1 cellular context compared by ENCODE assay signal in the genomic region with DNA sequence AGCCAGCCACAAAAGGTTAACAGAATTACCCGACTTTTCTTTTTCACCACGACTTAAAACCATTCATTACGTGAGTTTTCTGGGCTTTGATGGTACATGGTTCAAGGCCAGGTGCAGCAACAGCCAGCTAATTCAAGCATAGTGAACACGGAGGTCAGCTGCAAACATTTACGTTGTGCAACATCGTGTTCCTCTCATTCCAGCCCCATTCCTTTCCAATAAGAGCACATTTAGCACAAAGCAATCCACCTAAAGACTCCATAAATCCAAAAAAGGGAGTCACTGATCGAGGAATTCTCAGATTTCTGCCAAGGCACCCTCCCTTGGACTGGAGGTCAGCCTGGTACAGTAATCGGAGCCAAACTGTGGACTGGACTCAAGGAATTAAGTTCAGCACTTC.
TF ChIP-seq lines count a peak whose summit lies in the region.

No MANE protein-coding gene starts in this region.

TF ChIP-seq in HepG2, 621 proteins besides CTCF, POLR2A, EP300 and RAD21 (continued from another document):
- TF ChIP-seq ZHX2 (IDR thresholded peaks at IDR 0.05; ENCODE audit: low read depth) (peak; percentile 61; the same call in 1 of the 2 replicates), ZHX2 (CRISPR knock-in tag; IDR thresholded peaks at IDR 0.05; ENCODE audit: borderline replicate concordance) (no peak), ZNF747 (CRISPR knock-in tag; IDR thresholded peaks at IDR 0.05; ENCODE audit: borderline replicate concordance) (0 out of 2 replicates have a peak, but pooled peaks have one; percentile 58), KAT2B (IDR thresholded peaks at IDR 0.05; ENCODE audit: borderline replicate concordance, low read depth, low read length) (no peak), ZSCAN20 (CRISPR knock-in tag; IDR thresholded peaks at IDR 0.05; ENCODE audit: borderline replicate concordance) (no peak), TAF1 (CRISPR knock-in tag; IDR thresholded peaks at IDR 0.05) (peak; percentile 21; the same call in 1 of the 2 replicates), SRY (CRISPR knock-in tag; IDR thresholded peaks at IDR 0.05) (no peak), TAF15 (IDR thresholded peaks at IDR 0.05; ENCODE audit: low read depth, low read length, poor library complexity, severe bottlenecking) (no peak), BHLHE40 (IDR thresholded peaks at IDR 0.05; ENCODE audit: low read length) (0 out of 2 replicates have a peak, but pooled peaks have one; percentile 47), MTF2 (CRISPR knock-in tag; IDR thresholded peaks at IDR 0.05; ENCODE audit: borderline replicate concordance) (no peak)
- TF ChIP-seq, protein P1, sequence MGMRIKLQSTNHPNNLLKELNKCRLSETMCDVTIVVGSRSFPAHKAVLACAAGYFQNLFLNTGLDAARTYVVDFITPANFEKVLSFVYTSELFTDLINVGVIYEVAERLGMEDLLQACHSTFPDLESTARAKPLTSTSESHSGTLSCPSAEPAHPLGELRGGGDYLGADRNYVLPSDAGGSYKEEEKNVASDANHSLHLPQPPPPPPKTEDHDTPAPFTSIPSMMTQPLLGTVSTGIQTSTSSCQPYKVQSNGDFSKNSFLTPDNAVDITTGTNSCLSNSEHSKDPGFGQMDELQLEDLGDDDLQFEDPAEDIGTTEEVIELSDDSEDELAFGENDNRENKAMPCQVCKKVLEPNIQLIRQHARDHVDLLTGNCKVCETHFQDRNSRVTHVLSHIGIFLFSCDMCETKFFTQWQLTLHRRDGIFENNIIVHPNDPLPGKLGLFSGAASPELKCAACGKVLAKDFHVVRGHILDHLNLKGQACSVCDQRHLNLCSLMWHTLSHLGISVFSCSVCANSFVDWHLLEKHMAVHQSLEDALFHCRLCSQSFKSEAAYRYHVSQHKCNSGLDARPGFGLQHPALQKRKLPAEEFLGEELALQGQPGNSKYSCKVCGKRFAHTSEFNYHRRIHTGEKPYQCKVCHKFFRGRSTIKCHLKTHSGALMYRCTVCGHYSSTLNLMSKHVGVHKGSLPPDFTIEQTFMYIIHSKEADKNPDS (CRISPR knock-in tag; IDR thresholded peaks at IDR 0.05), result no peak
